12 cellular contexts compared by ENCODE assay signal in genomic region chr18:5137261-5137660, GRCh38. TPM values are rescaled to one million over a fixed set of nuclear protein-coding genes. Genes with fewer than 3 reads are reported as not detected.
"Had no signal": no experiment of that assay in that cellular context is flagged by ENCODE, and none has a peak within 500 bp of the region (broad histone marks: within the 10 kb centered on the region; RNA-seq: fewer than 3 reads in every experiment).

No MANE protein-coding gene starts in this region.

- H3K36me3 ChIP-seq: HAP-1 had no signal

- DNase-seq: GM23248, GOT3, H7, HFFc6, IMR-90, KG1 had no signal

- H3K9me3 ChIP-seq: HAP-1 had no signal

- H3K9ac ChIP-seq: GM23248 had no signal

- ATAC-seq: HCT116, K562 had no signal

- H3K4me3 ChIP-seq: GM23248, HAP-1, K562 had no signal

- H2AFZ ChIP-seq: GM23248 had no signal

- H3K27ac ChIP-seq: GM23248, HL-60 had no signal

RNA-seq across cellular contexts. Expression of gene AKAIN1, which starts 59.8 kb away (rescaled TPM):
- total RNA-seq: GM23248, H4, H7, HFFc6, HT-29, IMR-90, K562 had no signal
- polyA plus RNA-seq: GM23248, IMR-90, K562 had no signal
